ENCODE assay signal across 15 cellular contexts in the genomic region with DNA sequence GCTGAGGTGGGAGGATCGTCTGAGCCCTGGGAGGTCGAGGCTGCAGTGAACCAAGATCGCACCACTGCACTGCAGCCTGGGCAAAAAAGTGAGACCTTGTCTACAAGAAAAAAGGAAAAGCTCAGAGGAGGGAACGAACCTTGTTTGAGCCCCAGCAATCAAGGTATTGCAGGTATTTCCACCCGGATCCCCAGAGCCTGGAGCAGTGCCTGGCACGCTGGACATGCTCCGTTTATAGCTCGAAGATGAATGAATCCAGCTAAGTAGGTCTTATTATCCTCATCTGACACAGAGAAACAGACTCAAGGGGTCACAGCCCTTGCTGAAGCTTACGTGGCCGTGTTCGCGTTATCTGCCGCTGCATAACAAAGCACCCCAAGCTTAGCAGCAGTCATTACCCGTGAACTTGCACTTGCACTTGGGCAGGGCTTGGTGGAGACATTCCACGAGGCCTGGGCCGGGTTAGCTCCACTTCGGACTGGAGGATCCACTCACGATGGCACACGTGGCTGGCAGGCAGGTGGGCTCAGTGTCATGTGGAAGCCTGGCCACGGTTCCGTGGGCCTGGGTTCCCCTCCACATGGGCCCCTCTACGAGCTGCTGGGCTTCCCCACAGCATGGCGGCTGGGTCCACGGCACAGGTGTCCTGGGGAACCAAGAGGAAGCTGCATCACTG. TPM values are rescaled to one million over a fixed set of nuclear protein-coding genes. Genes with fewer than 3 reads are reported as not detected.
"Had no signal": no experiment of that assay in that cellular context is flagged by ENCODE, and none has a peak within 500 bp of the region (broad histone marks: within the 10 kb centered on the region; RNA-seq: fewer than 3 reads in every experiment).

No MANE protein-coding gene starts in this region.

- ATAC-seq: activated naive CD8-positive, alpha-beta T cell treated with anti-CD3 and anti-CD28 coated beads, Interleukin-2, amount 50 U/mL, for 24 hours had no signal

- H3K4me3 ChIP-seq: mucosa of descending colon, testis had no signal

- DNase-seq: activated CD4-positive, alpha-beta T cell treated with anti-CD3 and anti-CD28 coated beads, Interleukin-2, amount 10 ng/mL, durations not matched to agents 7 days and 5 days; activated CD4-positive, CD25-positive, alpha-beta regulatory T cell; activated CD8-positive, alpha-beta memory T cell treated with anti-CD3 and anti-CD28 coated beads for 24 hours; activated naive CD4-positive, alpha-beta T cell treated with Interleukin-2 at 50 U/mL for 16 hours; activated naive CD8-positive, alpha-beta T cell treated with anti-CD3 and anti-CD28 coated beads, Interleukin-2, amount 50 U/mL, for 24 hours; endodermal cell; erythroblast; nephron progenitor cell; stimulated activated CD4-positive, alpha-beta T cell treated with anti-CD3 and anti-CD28 coated beads, Interleukin-4, amount 100 ng/mL, for 24 hours; testis had no signal

- H3K27me3 ChIP-seq: testis had no signal

- H3K9me3 ChIP-seq: mucosa of descending colon, testis had no signal

RNA-seq across cellular contexts. Expression of gene CYP2W1, which starts 4.4 kb away (rescaled TPM):
- total RNA-seq: activated CD4-positive, alpha-beta T cell treated with anti-CD3 and anti-CD28 coated beads, Interleukin-2, amount 10 ng/mL, durations not matched to agents 7 days and 5 days; dermis blood vessel endothelial cell; endodermal cell; glomerular endothelial cell; lung microvascular endothelial cell; osteoblast had no signal
